Comparison of ENCODE assay signal across 16 cellular contexts in genomic region chr1:206690516-206690915, GRCh38. TPM values are rescaled to one million over a fixed set of nuclear protein-coding genes. Genes with fewer than 3 reads are reported as not detected.
DNase-seq lines count a peak whose midpoint lies in the region; ATAC-seq and TF ChIP-seq lines count a peak whose summit lies in the region.
"Had no signal": no experiment of that assay in that cellular context is flagged by ENCODE, and none has a peak within 500 bp of the region (broad histone marks: within the 10 kb centered on the region; RNA-seq: fewer than 3 reads in every experiment).

No MANE protein-coding gene starts in this region.

- H3K4me3 ChIP-seq in Loucy (ENCODE audit: low read length, poor library complexity, severe bottlenecking) (no peak overlapping the region), esophagus muscularis mucosa (no peak overlapping the region), neural progenitor cell (no peak overlapping the region)
- H3K4me3 ChIP-seq: left lung, upper lobe of right lung had no signal

- H3K36me3 Mint-ChIP-seq in neural progenitor cell = peaks cover 13% of the 10 kb centered on the region

- ATAC-seq in HG02973 (IDR thresholded peaks at IDR 0.05; ENCODE audit: unreplicated experiment) = no peak
- ATAC-seq: activated CD4-positive, alpha-beta T cell treated with anti-CD3 and anti-CD28 coated beads for 36 hours; left lung; PC-3; upper lobe of right lung had no signal

- H3K9me3 Mint-ChIP-seq in neural progenitor cell = no peaks in the 10 kb centered on the region

- H3K27me3 ChIP-seq in Loucy (ENCODE audit: insufficient read depth, low read length, poor library complexity, severe bottlenecking) = no peaks in the 10 kb centered on the region
- no peaks in the 10 kb centered on the region for H3K27me3 ChIP-seq in esophagus muscularis mucosa
- peaks cover 16% of the 10 kb centered on the region for H3K27me3 ChIP-seq in neural progenitor cell
- H3K27me3 ChIP-seq: left lung, upper lobe of right lung had no signal

- intact Hi-C loops in esophagus muscularis mucosa (cut with DNase I) = no loop called here

- 41% methylated on average over 2 of the region's 2 CpGs for WGBS in esophagus muscularis mucosa

- no peaks in the 10 kb centered on the region for H3F3A ChIP-seq in Loucy (ENCODE audit: low read depth)
- peaks cover 19% of the 10 kb centered on the region for H3F3A ChIP-seq in neural progenitor cell (ENCODE audit: low read depth)

- H3K4me1 ChIP-seq in Loucy (ENCODE audit: insufficient read depth, low read length, poor library complexity, severe bottlenecking) (peaks cover 73% of the 10 kb centered on the region), esophagus muscularis mucosa (peaks cover 82 to 92% (median 92%) of the 10 kb centered on the region in 4 donors), neural progenitor cell (peaks cover 60% of the 10 kb centered on the region)

- peak; percentile 73 for DNase-seq in Ammon's horn (ENCODE audit: low spot score)
- DNase-seq in esophagus muscularis mucosa (ENCODE audit: extremely low spot score) = no peak
- DNase-seq in neural progenitor cell (ENCODE audit: low spot score) = no peak
- no peak for DNase-seq in epidermal melanocyte (ENCODE audit: insufficient read length, low spot score)
- no peak for DNase-seq in NCI-H2227 treated with DMSO at 0.1 percent for 48 hours (lab: John Stamatoyannopoulos, UW)
- no peak for DNase-seq in CD1c-positive myeloid dendritic cell (ENCODE audit: extremely low spot score)
- DNase-seq: activated CD4-positive, alpha-beta T cell treated with anti-CD3 and anti-CD28 coated beads for 36 hours; effector memory CD4-positive, alpha-beta T cell; left lung; NCI-H1048; NCI-H345; PC-3; T-helper 1 cell; upper lobe of right lung had no signal

- H3K9ac ChIP-seq in Loucy (ENCODE audit: low read depth, low read length, poor library complexity, severe bottlenecking) (no peak overlapping the region), neural progenitor cell (no peak overlapping the region)

- peak overlapping the region; percentile 79 for H3K4me2 ChIP-seq in Loucy (ENCODE audit: low read depth, low read length, poor library complexity, severe bottlenecking)
- H3K4me2 ChIP-seq in neural progenitor cell = no peak overlapping the region

- H3K4me1 Mint-ChIP-seq in neural progenitor cell = peaks cover 85% of the 10 kb centered on the region

- H3K79me2 ChIP-seq in Loucy (ENCODE audit: insufficient read depth, low read length) = peaks cover 99% of the 10 kb centered on the region
- H3K79me2 ChIP-seq in neural progenitor cell (ENCODE audit: low read depth) = peaks cover 97% of the 10 kb centered on the region

- peak overlapping the region; percentile 22 for H3K4me3 Mint-ChIP-seq in neural progenitor cell
- H3K4me3 Mint-ChIP-seq: activated CD4-positive, alpha-beta T cell treated with anti-CD3 and anti-CD28 coated beads for 36 hours had no signal

- H2AFZ ChIP-seq in Loucy (ENCODE audit: low read length) = no peak overlapping the region
- no peak overlapping the region for H2AFZ ChIP-seq in neural progenitor cell (replicated peaks)

- H3K27ac ChIP-seq in esophagus muscularis mucosa (replicated peaks in 1 of 4) (peak overlapping the region; percentile 10 to 87 (median 22)), neural progenitor cell (no peak overlapping the region)
- H3K27ac ChIP-seq: left lung, upper lobe of right lung had no signal

- H4K20me1 ChIP-seq in Loucy (ENCODE audit: insufficient read depth, low read length, poor library complexity, severe bottlenecking) (peaks cover 79% of the 10 kb centered on the region), neural progenitor cell (ENCODE audit: low read depth) (peaks cover 98% of the 10 kb centered on the region)

- TF ChIP-seq CTCF in Loucy (conservative IDR thresholded peaks at IDR 0.05; ENCODE audit: low read length) (no peak), esophagus muscularis mucosa (IDR thresholded peaks at IDR 0.05) (no peak), neural progenitor cell (IDR thresholded peaks at IDR 0.05) (no peak)

- H3K9me3 ChIP-seq in Loucy (ENCODE audit: insufficient read depth, low read depth, low read length) (no peaks in the 10 kb centered on the region), esophagus muscularis mucosa (no peaks in the 10 kb centered on the region), neural progenitor cell (ENCODE audit: low read depth) (no peaks in the 10 kb centered on the region)
- H3K9me3 ChIP-seq: left lung, upper lobe of right lung had no signal

- peak overlapping the region; percentile 24 for H3K27ac Mint-ChIP-seq in neural progenitor cell
- H3K27ac Mint-ChIP-seq: activated CD4-positive, alpha-beta T cell treated with anti-CD3 and anti-CD28 coated beads for 36 hours had no signal

- H3K36me3 ChIP-seq in Loucy (ENCODE audit: insufficient read depth, low read length) (no peaks in the 10 kb centered on the region; the same call in 1 of the 2 replicates), esophagus muscularis mucosa (no peaks in the 10 kb centered on the region), neural progenitor cell (no peaks in the 10 kb centered on the region)
- H3K36me3 ChIP-seq: upper lobe of right lung had no signal

- no peaks in the 10 kb centered on the region for H3K9me2 ChIP-seq in Loucy (replicated peaks; ENCODE audit: low read depth, low read length)

- TF ChIP-seq POLR2A in esophagus muscularis mucosa (IDR thresholded peaks at IDR 0.05; ENCODE audit: low read depth) = no peak

- TF ChIP-seq EP300 in esophagus muscularis mucosa (IDR thresholded peaks at IDR 0.05) = no peak

- H3K27me3 Mint-ChIP-seq in neural progenitor cell (ENCODE audit: insufficient read depth, low read depth) = peaks cover 9% of the 10 kb centered on the region
- H3K27me3 Mint-ChIP-seq: activated CD4-positive, alpha-beta T cell treated with anti-CD3 and anti-CD28 coated beads for 36 hours had no signal

RNA-seq across cellular contexts. Expression of gene MAPKAPK2, which starts 5.8 kb away (rescaled TPM):
- total RNA-seq in esophagus muscularis mucosa (10 to 100 TPM; 37.8 to 70.1 (median 61.7) TPM), neural progenitor cell (ENCODE audit: low replicate concordance) (24.7 and 38.7 TPM in 2 replicates)

RNA-seq across cellular contexts. Expression of gene DYRK3, which starts 55.2 kb away (rescaled TPM):
- total RNA-seq in esophagus muscularis mucosa (10 to 100 TPM in 2 of 4 donors, 1 to 10 TPM in 2; 5.6 to 14.7 (median 9.0) TPM), neural progenitor cell (ENCODE audit: low replicate concordance) (21.9 and 22.7 TPM in 2 replicates)
